In genomic region chr2:76391663-76392062, GRCh38 we compare ENCODE assay signal across 21 cellular contexts.
DNase-seq lines count a peak whose midpoint lies in the region; ATAC-seq and TF ChIP-seq lines count a peak whose summit lies in the region.
"Had no signal": no experiment of that assay in that cellular context is flagged by ENCODE, and none has a peak within 500 bp of the region (broad histone marks: within the 10 kb centered on the region; RNA-seq: fewer than 3 reads in every experiment).

No MANE protein-coding gene starts in this region.

- POLR2A ChIA-PET in HEK293T (lab: Yijun Ruan, JAX), result no interaction called here

- H3K4me3 ChIP-seq in left ventricle myocardium inferior, result no peak overlapping the region
- no peak overlapping the region for H3K4me3 ChIP-seq in colonic mucosa
- H3K4me3 ChIP-seq: GM12878, GM23248, MG63 had no signal

- H3K27ac ChIP-seq in left ventricle myocardium inferior (replicated peaks) (no peak overlapping the region), colonic mucosa (no peak overlapping the region)
- H3K27ac ChIP-seq: C4-2B, GM23248 had no signal

- no peaks in the 10 kb centered on the region for H3K9me3 ChIP-seq in left ventricle myocardium inferior (replicated peaks)
- H3K9me3 ChIP-seq in colonic mucosa, result no peaks in the 10 kb centered on the region
- H3K9me3 ChIP-seq: MG63 had no signal

- H3K27me3 ChIP-seq in left ventricle myocardium inferior (ENCODE audit: low read depth), result no peaks in the 10 kb centered on the region
- H3K27me3 ChIP-seq in colonic mucosa, result no peaks in the 10 kb centered on the region
- H3K27me3 ChIP-seq: MG63 had no signal

- intact Hi-C loops in left ventricle myocardium superior (cut with micrococcal nuclease) (no loop called here), left ventricle myocardium inferior (cut with micrococcal nuclease) (no loop called here), colonic mucosa (cut with DNase I) (no loop called here)

- H3K9ac ChIP-seq in colonic mucosa (ENCODE audit: low read depth in 2 of 2, low read length in 2 of 2), result no peak overlapping the region
- H3K9ac ChIP-seq: GM23248 had no signal

- DNase-seq in left ventricle myocardium superior (no peak), left ventricle myocardium inferior (no peak), NCI-H2107 (lab: John Stamatoyannopoulos, UW) (peak; percentile 2), NCI-H82 treated with DMSO at 0.1 percent for 48 hours (lab: John Stamatoyannopoulos, UW; ENCODE audit: unreplicated experiment) (peak; percentile 73), DMS153 (lab: John Stamatoyannopoulos, UW) (no peak), HEK293T (ENCODE audit: extremely low spot score) (no peak), colonic mucosa (no peak)
- no peak for DNase-seq in activated CD4-positive, alpha-beta T cell treated with anti-CD3 and anti-CD28 coated beads, Interleukin-2, amount 50 U/mL, for 1 hour
- DNase-seq: activated CD4-positive, alpha-beta T cell treated with anti-CD3 and anti-CD28 coated beads for 1 hour; cerebellar nuclear complex; effector CD8-positive, alpha-beta T cell; GM23248; kidney glomerular epithelial cell; MG63; naive B cell; right cardiac atrium; SW 1271 had no signal

- peaks cover 4% of the 10 kb centered on the region for H3K4me1 ChIP-seq in left ventricle myocardium inferior
- no peaks in the 10 kb centered on the region for H3K4me1 ChIP-seq in colonic mucosa

- peak; percentile 38 for ATAC-seq in left ventricle myocardium superior
- ATAC-seq: activated naive CD4-positive, alpha-beta T cell treated with anti-CD3 and anti-CD28 coated beads, Interleukin-2, amount 50 U/mL, for 72 hours; esophagus mucosa; GM12878; right cardiac atrium had no signal

- CTCF ChIA-PET in HEK293T (lab: Yijun Ruan, JAX), result no interaction called here

- no peaks in the 10 kb centered on the region for H3K36me3 ChIP-seq in left ventricle myocardium inferior
- no peaks in the 10 kb centered on the region for H3K36me3 ChIP-seq in colonic mucosa
- H3K36me3 ChIP-seq: MG63 had no signal

- TF ChIP-seq CTCF in left ventricle myocardium inferior (IDR thresholded peaks at IDR 0.05; ENCODE audit: borderline replicate concordance), result no peak
- TF ChIP-seq CTCF in colonic mucosa (IDR thresholded peaks at IDR 0.05), result no peak

TF ChIP-seq in HEK293T, 16 proteins besides CTCF, POLR2A, EP300 and RAD21:
- TF ChIP-seq ZNF384 (IDR thresholded peaks at IDR 0.05) (no peak), SP1 (IDR thresholded peaks at IDR 0.05) (no peak), HDGF (IDR thresholded peaks at IDR 0.05; ENCODE audit: borderline replicate concordance) (no peak), FOXM1 (IDR thresholded peaks at IDR 0.05; ENCODE audit: borderline replicate concordance) (no peak), NFRKB (IDR thresholded peaks at IDR 0.05) (no peak), ARNT (IDR thresholded peaks at IDR 0.05) (no peak), ELF4 (IDR thresholded peaks at IDR 0.05) (no peak), FOXA1 (IDR thresholded peaks at IDR 0.05) (no peak), L3MBTL2 (conservative IDR thresholded peaks at IDR 0.05) (no peak), LEF1 (IDR thresholded peaks at IDR 0.05; ENCODE audit: borderline replicate concordance) (no peak), CTBP1 (IDR thresholded peaks at IDR 0.05; ENCODE audit: borderline replicate concordance) (no peak), SUZ12 (IDR thresholded peaks at IDR 0.05) (no peak), TARDBP (IDR thresholded peaks at IDR 0.05) (no peak), BHLHE40 (IDR thresholded peaks at IDR 0.05; ENCODE audit: borderline replicate concordance) (no peak)

Comparison
In these comparisons a context has a peak if more than half of its experiments do, and no peak if none do; other contexts are left out.
1. DNase-seq: peak in NCI-H2107 (single experiment) and NCI-H82 treated with DMSO at 0.1 percent for 48 hours (single experiment); none in left ventricle myocardium superior (single experiment), left ventricle myocardium inferior (single experiment), activated CD4-positive, alpha-beta T cell treated with anti-CD3 and anti-CD28 coated beads, Interleukin-2, amount 50 U/mL, for 1 hour (single experiment), DMS153 (single experiment), HEK293T (single experiment) and colonic mucosa (single experiment).